1 cellular context compared by ENCODE assay signal in genomic region chr18:63091671-63092364, GRCh38.
TF ChIP-seq lines count a peak whose summit lies in the region.

No MANE protein-coding gene starts in this region.

TF ChIP-seq in GM12878, 131 proteins besides CTCF, POLR2A, EP300 and RAD21:
- TF ChIP-seq MXI1 (IDR thresholded peaks at IDR 0.05; ENCODE audit: low read depth, low read length) (no peak), IKZF1 (conservative IDR thresholded peaks at IDR 0.05) (no peak), ZNF217 (IDR thresholded peaks at IDR 0.05) (no peak), GABPA (IDR thresholded peaks at IDR 0.05; ENCODE audit: low read depth) (no peak), PRDM15 (CRISPR knock-in tag; IDR thresholded peaks at IDR 0.05) (no peak), LARP7 (IDR thresholded peaks at IDR 0.05) (no peak), NRF1 (conservative IDR thresholded peaks at IDR 0.05; ENCODE audit: low read depth, low read length) (no peak), MTA3 (IDR thresholded peaks at IDR 0.05; ENCODE audit: borderline replicate concordance, low read length) (no peak), POU2F2 (IDR thresholded peaks at IDR 0.05; ENCODE audit: borderline replicate concordance, low read depth, low read length) (no peak)
TF ChIP-seq in GM12878: peak in this region for 0.
